In the genomic region with DNA sequence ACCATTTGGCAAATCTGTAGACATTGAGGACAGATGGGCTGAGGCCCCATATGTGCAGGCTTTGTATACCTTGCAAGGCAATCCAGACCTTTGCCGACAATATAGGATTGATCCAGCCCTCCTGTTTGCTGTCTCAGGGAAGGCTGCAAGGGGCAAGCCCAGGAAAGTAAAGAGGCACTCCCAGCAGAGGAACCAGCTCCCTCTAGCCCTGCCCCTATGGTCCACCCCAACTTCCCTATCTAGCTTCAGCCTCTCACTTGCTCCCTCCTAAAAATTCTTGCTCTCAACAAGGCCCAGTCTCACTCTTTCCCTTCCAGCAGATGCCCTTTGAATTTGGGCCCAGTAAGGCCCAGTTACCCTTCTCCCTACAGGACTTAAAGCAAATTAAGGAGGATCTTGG, we compare ENCODE assay signal across 12 cellular contexts.
DNase-seq lines count a peak whose midpoint lies in the region; ATAC-seq and TF ChIP-seq lines count a peak whose summit lies in the region.
"Had no signal": no experiment of that assay in that cellular context is flagged by ENCODE, and none has a peak within 500 bp of the region (broad histone marks: within the 10 kb centered on the region; RNA-seq: fewer than 3 reads in every experiment).

No MANE protein-coding gene starts in this region.

- 85% methylated on average over 1 of the region's 1 CpG for WGBS in right cardiac atrium
- WGBS in heart right ventricle, 2 donors = 90 to 95% methylated on average over 1 of the region's 1 CpG

- peaks cover 16% of the 10 kb centered on the region for H3K4me1 ChIP-seq in right cardiac atrium (ENCODE audit: control insufficient read depth, insufficient read depth, low read length)
- H3K4me1 ChIP-seq in heart right ventricle = peaks cover 0 to 73% (median 19%) of the 10 kb centered on the region in 9 donors
- H3K4me1 ChIP-seq: prostate gland had no signal

- no peaks in the 10 kb centered on the region for H3K36me3 ChIP-seq in heart right ventricle
- H3K36me3 ChIP-seq: HAP-1, prostate gland had no signal

- H3K27ac Mint-ChIP-seq in activated naive CD8-positive, alpha-beta T cell = peak overlapping the region; percentile 82
- peak overlapping the region; percentile 27 for H3K27ac Mint-ChIP-seq in stimulated activated memory B cell treated with anti-CD40 and anti-IgM and Interleukin-4, amounts not matched to agents 10 μg/mL and 1 μg/mL and 100 μg/mL, for 72 hours

- H3K4me1 Mint-ChIP-seq in activated naive CD8-positive, alpha-beta T cell (ENCODE audit: low read depth) = peaks cover 87% of the 10 kb centered on the region
- H3K4me1 Mint-ChIP-seq in stimulated activated memory B cell treated with anti-CD40 and anti-IgM and Interleukin-4, amounts not matched to agents 10 μg/mL and 1 μg/mL and 100 μg/mL, for 72 hours = peaks cover 77% of the 10 kb centered on the region

- H3K36me3 Mint-ChIP-seq in activated naive CD8-positive, alpha-beta T cell = no peaks in the 10 kb centered on the region
- peaks cover 8% of the 10 kb centered on the region for H3K36me3 Mint-ChIP-seq in stimulated activated memory B cell treated with anti-CD40 and anti-IgM and Interleukin-4, amounts not matched to agents 10 μg/mL and 1 μg/mL and 100 μg/mL, for 72 hours

- H3K9me3 ChIP-seq in right cardiac atrium (ENCODE audit: control insufficient read depth, low read length) (no peaks in the 10 kb centered on the region), heart right ventricle (no peaks in the 10 kb centered on the region)
- H3K9me3 ChIP-seq: HAP-1, prostate gland had no signal

- no peak for DNase-seq in right cardiac atrium
- DNase-seq in heart right ventricle = no peak
- peak; percentile 69 for DNase-seq in NCI-H69 (lab: John Stamatoyannopoulos, UW)
- no peak for DNase-seq in NCI-H774 (lab: John Stamatoyannopoulos, UW)
- no peak for DNase-seq in stimulated activated CD4-positive, alpha-beta T cell treated with anti-CD3 and anti-CD28 coated beads, Interleukin-4, amount 100 ng/mL, for 24 hours
- no peak for DNase-seq in amygdala (lab: John Stamatoyannopoulos, UW)
- DNase-seq: stimulated activated CD4-positive, alpha-beta T cell treated with anti-CD3 and anti-CD28 coated beads, Interleukin-15, amount 100 ng/mL, for 24 hours; substantia nigra had no signal

- no peaks in the 10 kb centered on the region for H3K9me3 Mint-ChIP-seq in activated naive CD8-positive, alpha-beta T cell (ENCODE audit: low read depth)
- no peaks in the 10 kb centered on the region for H3K9me3 Mint-ChIP-seq in stimulated activated memory B cell treated with anti-CD40 and anti-IgM and Interleukin-4, amounts not matched to agents 10 μg/mL and 1 μg/mL and 100 μg/mL, for 72 hours

- H3K4me3 Mint-ChIP-seq in activated naive CD8-positive, alpha-beta T cell = no peak overlapping the region
- no peak overlapping the region for H3K4me3 Mint-ChIP-seq in stimulated activated memory B cell treated with anti-CD40 and anti-IgM and Interleukin-4, amounts not matched to agents 10 μg/mL and 1 μg/mL and 100 μg/mL, for 72 hours

- no peak for TF ChIP-seq CTCF in heart right ventricle (IDR thresholded peaks at IDR 0.05)

- ATAC-seq in right cardiac atrium = peak; percentile 42 to 43
- ATAC-seq in heart right ventricle = no peak
- no peak for ATAC-seq in stimulated activated memory B cell treated with anti-CD40 and anti-IgM and Interleukin-4, amounts not matched to agents 10 μg/mL and 1 μg/mL and 100 μg/mL, for 72 hours

- no peak overlapping the region for H3K27ac ChIP-seq in right cardiac atrium (ENCODE audit: low read length)
- H3K27ac ChIP-seq in heart right ventricle = no peak overlapping the region
- H3K27ac ChIP-seq: prostate gland had no signal

- no peaks in the 10 kb centered on the region for H3K27me3 Mint-ChIP-seq in activated naive CD8-positive, alpha-beta T cell
- H3K27me3 Mint-ChIP-seq in stimulated activated memory B cell treated with anti-CD40 and anti-IgM and Interleukin-4, amounts not matched to agents 10 μg/mL and 1 μg/mL and 100 μg/mL, for 72 hours = no peaks in the 10 kb centered on the region

- H3K4me3 ChIP-seq in right cardiac atrium (ENCODE audit: low read length) (no peak overlapping the region), heart right ventricle (no peak overlapping the region)
- H3K4me3 ChIP-seq: HAP-1, prostate gland had no signal

- intact Hi-C loops in right cardiac atrium (cut with DNase I) = no loop called here
- intact Hi-C loops in heart right ventricle (cut with DNase I) = no loop called here

- H3K27me3 ChIP-seq in right cardiac atrium (ENCODE audit: control insufficient read depth, insufficient read depth) (no peaks in the 10 kb centered on the region), heart right ventricle (no peaks in the 10 kb centered on the region)

Comparison
In these comparisons a context has a peak if more than half of its experiments do, and no peak if none do; other contexts are left out.
1. ATAC-seq: peak in right cardiac atrium (2 of 2); none in heart right ventricle (0 of 8) and stimulated activated memory B cell treated with anti-CD40 and anti-IgM and Interleukin-4, amounts not matched to agents 10 μg/mL and 1 μg/mL and 100 μg/mL, for 72 hours (single experiment).